Comparison of ENCODE assay signal across 11 cellular contexts in genomic region chr22:49991167-49991566, GRCh38. TPM values are rescaled to one million over a fixed set of nuclear protein-coding genes. Genes with fewer than 3 reads are reported as not detected.
"Had no signal": no experiment of that assay in that cellular context is flagged by ENCODE, and none has a peak within 500 bp of the region (broad histone marks: within the 10 kb centered on the region; RNA-seq: fewer than 3 reads in every experiment).

No MANE protein-coding gene starts in this region.

- H3K27ac ChIP-seq: HL-60, KMS-11 had no signal

- FAIRE-seq: H1, H54 had no signal

- H3K4me2 ChIP-seq: GM23338, KMS-11 had no signal

- ATAC-seq: GM23338 had no signal

- DNase-seq: H9, HCEC 1CT, HFFc6, IMR-90, KBM-7 had no signal

- H2AFZ ChIP-seq: GM23338 had no signal

- H3K9ac ChIP-seq: KMS-11 had no signal

- H3K4me3 ChIP-seq: GM23338 had no signal

RNA-seq across cellular contexts. Expression of gene IL17REL, which starts 21.4 kb away (rescaled TPM):
- total RNA-seq: HFFc6, HT1080, IMR-90 had no signal
- polyA plus RNA-seq: GM23338, IMR-90 had no signal
